In the genomic region with DNA sequence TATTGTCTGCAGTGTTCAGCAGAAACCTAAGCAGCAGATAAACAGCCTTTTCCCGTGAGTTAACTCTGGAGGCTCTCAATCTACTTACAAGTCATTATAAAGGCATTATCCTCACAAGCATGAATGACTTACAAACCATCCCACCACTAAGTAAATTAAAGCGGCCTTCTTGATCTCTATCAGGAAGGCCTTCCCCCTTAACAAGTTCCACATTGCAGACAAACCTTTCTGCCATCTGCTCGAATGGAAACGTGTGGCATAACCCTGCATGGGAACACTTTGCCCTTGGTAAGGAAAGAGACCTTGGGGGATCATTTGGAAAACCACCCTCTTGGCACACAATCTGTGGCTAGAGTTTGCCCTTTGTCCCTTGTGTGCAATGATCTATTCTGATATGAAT, we compare ENCODE assay signal across 21 cellular contexts.
"Had no signal": no experiment of that assay in that cellular context is flagged by ENCODE, and none has a peak within 500 bp of the region (broad histone marks: within the 10 kb centered on the region; RNA-seq: fewer than 3 reads in every experiment).

No MANE protein-coding gene starts in this region.

- H3K9me3 ChIP-seq: body of pancreas, lower lobe of right lung, thoracic aorta, upper lobe of left lung had no signal

- H3K36me3 Mint-ChIP-seq: activated CD8-positive, alpha-beta memory T cell treated with anti-CD3 and anti-CD28 coated beads, Interleukin-2, amount 10 ng/mL, durations not matched to agents 7 days and 5 days had no signal

- H3K4me1 Mint-ChIP-seq: activated CD4-positive, alpha-beta T cell treated with anti-CD3 and anti-CD28 coated beads, Interleukin-2, amount 10 ng/mL, durations not matched to agents 24 days and 14 days; activated CD8-positive, alpha-beta memory T cell treated with anti-CD3 and anti-CD28 coated beads, Interleukin-2, amount 10 ng/mL, durations not matched to agents 7 days and 5 days; activated naive CD8-positive, alpha-beta T cell treated with anti-CD3 and anti-CD28 coated beads, Interleukin-2, amount 50 U/mL, for 24 hours; naive B cell; T-helper 17 cell had no signal

- H3K27ac ChIP-seq: body of pancreas, cardiac muscle cell, epithelial cell of prostate, heart right ventricle, lower lobe of right lung, spleen, thoracic aorta, upper lobe of left lung had no signal

- H3K36me3 ChIP-seq: cardiac muscle cell, heart right ventricle, lower lobe of right lung, spleen, thoracic aorta, upper lobe of left lung had no signal

- H3K4me1 ChIP-seq: body of pancreas, heart right ventricle, lower lobe of right lung, spleen, upper lobe of left lung had no signal

- H3K9me3 Mint-ChIP-seq: activated CD4-positive, alpha-beta T cell treated with anti-CD3 and anti-CD28 coated beads, Interleukin-2, amount 10 ng/mL, durations not matched to agents 24 days and 14 days had no signal

- H3K4me3 Mint-ChIP-seq: activated CD4-positive, alpha-beta T cell treated with anti-CD3 and anti-CD28 coated beads, Interleukin-2, amount 10 ng/mL, durations not matched to agents 24 days and 14 days; activated CD8-positive, alpha-beta memory T cell treated with anti-CD3 and anti-CD28 coated beads, Interleukin-2, amount 10 ng/mL, durations not matched to agents 7 days and 5 days; activated CD8-positive, alpha-beta T cell treated with anti-CD3 and anti-CD28 coated beads for 36 hours; activated naive CD8-positive, alpha-beta T cell treated with anti-CD3 and anti-CD28 coated beads, Interleukin-2, amount 50 U/mL, for 24 hours; activated T-helper 1 cell treated with anti-CD3 and anti-CD28 coated beads, Interleukin-12 subunit alpha, Interleukin-12 subunit beta, Interleukin-2, Interleukin-4 antibody, amounts not matched to agents 30 ng/mL and 10 ng/mL and 1 ng/mL, durations not matched to agents 14 hours and 24 hours and 36 hours; naive B cell; T-helper 17 cell had no signal

- H3K27ac Mint-ChIP-seq: activated CD4-positive, alpha-beta T cell treated with anti-CD3 and anti-CD28 coated beads, Interleukin-2, amount 10 ng/mL, durations not matched to agents 24 days and 14 days; activated CD8-positive, alpha-beta memory T cell treated with anti-CD3 and anti-CD28 coated beads, Interleukin-2, amount 10 ng/mL, durations not matched to agents 7 days and 5 days; activated CD8-positive, alpha-beta T cell treated with anti-CD3 and anti-CD28 coated beads for 36 hours; activated naive CD8-positive, alpha-beta T cell treated with anti-CD3 and anti-CD28 coated beads, Interleukin-2, amount 50 U/mL, for 24 hours; activated T-helper 1 cell treated with anti-CD3 and anti-CD28 coated beads, Interleukin-12 subunit alpha, Interleukin-12 subunit beta, Interleukin-2, Interleukin-4 antibody, amounts not matched to agents 30 ng/mL and 10 ng/mL and 1 ng/mL, durations not matched to agents 14 hours and 24 hours and 36 hours; T-helper 17 cell had no signal

- ATAC-seq: activated CD8-positive, alpha-beta memory T cell treated with anti-CD3 and anti-CD28 coated beads, Interleukin-2, amount 10 ng/mL, durations not matched to agents 7 days and 5 days; activated CD8-positive, alpha-beta T cell treated with anti-CD3 and anti-CD28 coated beads for 36 hours; activated naive CD8-positive, alpha-beta T cell treated with anti-CD3 and anti-CD28 coated beads, Interleukin-2, amount 50 U/mL, for 24 hours; body of pancreas; heart right ventricle; left lobe of liver; lower lobe of right lung; T-helper 17 cell had no signal

- H3K4me3 ChIP-seq: body of pancreas, cardiac muscle cell, heart right ventricle, lower lobe of right lung, spleen, thoracic aorta, upper lobe of left lung had no signal

- DNase-seq: activated CD4-positive, alpha-beta T cell treated with anti-CD3 and anti-CD28 coated beads, Interleukin-2, amount 10 ng/mL, durations not matched to agents 24 days and 14 days; activated CD8-positive, alpha-beta memory T cell treated with anti-CD3 and anti-CD28 coated beads, Interleukin-2, amount 10 ng/mL, durations not matched to agents 7 days and 5 days; activated CD8-positive, alpha-beta T cell treated with anti-CD3 and anti-CD28 coated beads for 36 hours; activated gamma-delta T cell; activated naive CD4-positive, alpha-beta T cell treated with anti-CD3 and anti-CD28 coated beads, Interleukin-2, amount 50 U/mL, for 16 hours; activated naive CD8-positive, alpha-beta T cell treated with anti-CD3 and anti-CD28 coated beads, Interleukin-2, amount 50 U/mL, for 24 hours; body of pancreas; heart right ventricle; lower lobe of right lung; naive B cell; occipital lobe; spleen; stimulated activated CD4-positive, alpha-beta T cell treated with anti-CD3 and anti-CD28 coated beads, Interleukin-4, amount 100 ng/mL, for 1 hour; stimulated activated naive CD4-positive, alpha-beta T cell treated with Interleukin-2 at 50 U/mL for 16 hours; T-helper 17 cell; upper lobe of left lung had no signal

- H3K27me3 ChIP-seq: body of pancreas, cardiac muscle cell, heart right ventricle, spleen, upper lobe of left lung had no signal

- H3K27me3 Mint-ChIP-seq: activated CD4-positive, alpha-beta T cell treated with anti-CD3 and anti-CD28 coated beads, Interleukin-2, amount 10 ng/mL, durations not matched to agents 24 days and 14 days; activated CD8-positive, alpha-beta memory T cell treated with anti-CD3 and anti-CD28 coated beads, Interleukin-2, amount 10 ng/mL, durations not matched to agents 7 days and 5 days; activated CD8-positive, alpha-beta T cell treated with anti-CD3 and anti-CD28 coated beads for 36 hours; activated naive CD8-positive, alpha-beta T cell treated with anti-CD3 and anti-CD28 coated beads, Interleukin-2, amount 50 U/mL, for 24 hours; naive B cell; T-helper 17 cell had no signal
